ENCODE assay signal across 6 cellular contexts in genomic region chr12:58759745-58760144, GRCh38.
A peak's percentile ranks its signal among the peaks of the same experiment; 100 is the strongest.
DNase-seq lines count a peak whose midpoint lies in the region; ATAC-seq, FAIRE-seq and TF ChIP-seq lines count a peak whose summit lies in the region.
"Not testable (repeated sequence)": the region's sequence is repeated elsewhere in the genome, so short reads cannot be mapped to it uniquely, and the experiment has no call there.

No MANE protein-coding gene starts in this region.

- not testable (repeated sequence) for H3K36me3 ChIP-seq in IMR-90 (ENCODE audit: control insufficient read depth, insufficient read depth, low read length); HepG2 (replicated peaks in 1 of 2; ENCODE audit: control insufficient read depth in 1 of 2, insufficient read depth in 2 of 2, low read length in 2 of 2)

- not testable (repeated sequence) for H3K27me3 Mint-ChIP-seq in progenitor cell of endocrine pancreas

- not testable (repeated sequence) for ATAC-seq in IMR-90 (ENCODE audit: low read depth); HepG2

- not testable (repeated sequence) for H3K9me1 ChIP-seq in IMR-90 (ENCODE audit: insufficient read depth, low read length)

- H3K56ac ChIP-seq in IMR-90 (ENCODE audit: extremely low read depth, insufficient read depth, low read length) = not testable (repeated sequence)

- not testable (repeated sequence) for H3K4ac ChIP-seq in IMR-90 (ENCODE audit: low read depth, low read length)

- H3K4me3 Mint-ChIP-seq in progenitor cell of endocrine pancreas (ENCODE audit: low read depth) = not testable (repeated sequence)

- H2BK20ac ChIP-seq in IMR-90 (ENCODE audit: low read depth, low read length) = not testable (repeated sequence)

- not testable (repeated sequence) for H3K14ac ChIP-seq in IMR-90 (replicated peaks; ENCODE audit: low read depth, low read length)

- H3K18ac ChIP-seq in IMR-90 (ENCODE audit: low read depth, low read length) = not testable (repeated sequence)

- not testable (repeated sequence) for H3K9me3 ChIP-seq in IMR-90 (ENCODE audit: control insufficient read depth, insufficient read depth, low read length); HepG2 (ENCODE audit: low read length)

- intact Hi-C loops in IMR-90 (cut with micrococcal nuclease) = loop anchor here (5.0 to 10.0 kb wide), 5 partner anchors 158 to 415 kb away; no protein-coding TSS in a partner anchor
- intact Hi-C loops in HepG2 (cut with micrococcal nuclease; ENCODE audit: unreplicated experiment) = not testable (repeated sequence)

- H4K91ac ChIP-seq in IMR-90 (ENCODE audit: insufficient read depth, low read depth, low read length) = not testable (repeated sequence)

- H2BK5ac ChIP-seq in IMR-90 (ENCODE audit: low read depth, low read length, poor library complexity, severe bottlenecking) = not testable (repeated sequence)

- H2AK5ac ChIP-seq in IMR-90 (ENCODE audit: low read depth, low read length) = not testable (repeated sequence)

- TF ChIP-seq EP300 in HepG2 (IDR thresholded peaks at IDR 0.05; ENCODE audit: low read depth in 2 of 2, low read length in 2 of 2); HepG2 (CRISPR knock-in tag; IDR thresholded peaks at IDR 0.05; ENCODE audit: borderline replicate concordance): not testable (repeated sequence)

- not testable (repeated sequence) for FAIRE-seq in HepG2 (lab: Jason Lieb, UNC)

- no CpG with 5 or more reads among the region's 1 CpG for WGBS in IMR-90 (ENCODE audit: extremely low coverage in 2 of 2, insufficient read length in 1 of 2), 2 experiments
- 0% methylated on average over 1 of the region's 1 CpG for WGBS in HepG2 (ENCODE audit: low lambda C conversion rate)

- not testable (repeated sequence) for H3K27me3 ChIP-seq in IMR-90 (ENCODE audit: control insufficient read depth, insufficient read depth, low read length); HepG2 (ENCODE audit: control insufficient read depth in 1 of 2, insufficient read depth in 2 of 2, low read length in 2 of 2)

- not testable (repeated sequence) for H3K36me3 Mint-ChIP-seq in progenitor cell of endocrine pancreas (ENCODE audit: insufficient read depth)

- not testable (repeated sequence) for TF ChIP-seq POLR2A in IMR-90 (IDR thresholded peaks at IDR 0.05; ENCODE audit: low read depth, low read length); HepG2 (IDR thresholded peaks at IDR 0.05; ENCODE audit: insufficient read depth in 1 of 2, low read depth in 2 of 2, low read length in 2 of 2)

- H3K79me1 ChIP-seq in IMR-90 (ENCODE audit: low read depth in 1 of 2, low read length in 2 of 2) = not testable (repeated sequence)

- not testable (repeated sequence) for H2AFZ ChIP-seq in IMR-90 (replicated peaks; ENCODE audit: low read length, poor library complexity); HepG2 (ENCODE audit: low read length)

- H2BK120ac ChIP-seq in IMR-90 (ENCODE audit: low read depth, low read length) = peak overlapping the region; percentile 24; the same call in 1 of the 2 replicates

- H4K20me1 ChIP-seq in IMR-90 (ENCODE audit: insufficient read depth, low read length); HepG2 (ENCODE audit: insufficient read depth, low read length): not testable (repeated sequence)

- not testable (repeated sequence) for H2AK9ac ChIP-seq in IMR-90 (replicated peaks; ENCODE audit: low read depth, low read length, poor library complexity)

- H3K4me2 ChIP-seq in IMR-90 (ENCODE audit: low read depth, low read length); HepG2 (ENCODE audit: low read depth, low read length): not testable (repeated sequence)

- CTCF ChIA-PET in IMR-90 (lab: Yijun Ruan, JAX); HepG2 (lab: Yijun Ruan, JAX; ENCODE audit: low intra/inter-chr PET ratio, low total read pairs): not testable (repeated sequence)

- not testable (repeated sequence) for H3K23ac ChIP-seq in IMR-90 (ENCODE audit: low read depth, low read length)

- POLR2A ChIA-PET in IMR-90 (lab: Charles Lee; ENCODE audit: unreplicated experiment); HepG2 (lab: Yijun Ruan, JAX): not testable (repeated sequence)

- H3K27ac Mint-ChIP-seq in progenitor cell of endocrine pancreas = peak overlapping the region; percentile 39

- BruUV-seq in IMR-90 (replicated peaks; lab: Mats Ljungman, UMichigan); HepG2 (replicated peaks; lab: Mats Ljungman, UMichigan): not testable (repeated sequence)

- not testable (repeated sequence) for H3K27ac ChIP-seq in IMR-90 (ENCODE audit: insufficient read depth, low read length); HepG2 (ENCODE audit: extremely low read length, insufficient read depth, low read length)

- H3K4me1 ChIP-seq in IMR-90 (ENCODE audit: control insufficient read depth, insufficient read depth, low read length) = not testable (repeated sequence)
- peaks cover 54% of the 10 kb centered on the region for H3K4me1 ChIP-seq in HepG2 (ENCODE audit: insufficient read depth, low read length)

- not testable (repeated sequence) for H3K79me2 ChIP-seq in HepG2 (ENCODE audit: insufficient read depth, low read length)

- not testable (repeated sequence) for H2BK15ac ChIP-seq in IMR-90 (ENCODE audit: low read depth, low read length)

- dilution Hi-C loops in IMR-90 (cut with HindIII; ENCODE audit: low sequenced_read_pairs, unreplicated experiment) = not testable (repeated sequence)

- H3K4me1 Mint-ChIP-seq in progenitor cell of endocrine pancreas (ENCODE audit: low read depth) = peaks cover 47% of the 10 kb centered on the region

- H4K8ac ChIP-seq in IMR-90 (ENCODE audit: low read depth in 2 of 2, low read length in 2 of 2) = not testable (repeated sequence)

- in situ Hi-C loops in IMR-90 (cut with MboI; ENCODE audit: low sequenced_read_pairs) = loop anchor here (10.0 kb wide), 1 partner anchor 195 kb away; no protein-coding TSS in a partner anchor
- in situ Hi-C loops in HepG2 (cut with HindIII; ENCODE audit: extremely low pct_ligation_motif_present, low pct_unique_long_range_greater_than_20kb) = not testable (repeated sequence)

- H3K9ac ChIP-seq in IMR-90 (ENCODE audit: low read depth, low read length); HepG2 (ENCODE audit: insufficient read depth, low read depth, low read length): not testable (repeated sequence)

- not testable (repeated sequence) for H4K5ac ChIP-seq in IMR-90 (ENCODE audit: low read depth, low read length)

- not testable (repeated sequence) for DNase-seq in IMR-90; HepG2 (ENCODE audit: low spot score); progenitor cell of endocrine pancreas (ENCODE audit: low spot score, unreplicated experiment)
- peak; percentile 18 for DNase-seq in NCI-H146 treated with DMSO at 0.1 percent for 48 hours (lab: John Stamatoyannopoulos, UW; ENCODE audit: unreplicated experiment)
- peak; percentile 69 for DNase-seq in NCI-H69 (lab: John Stamatoyannopoulos, UW)
- peak; percentile 77 for DNase-seq in NCI-H748 treated with DMSO at 0.1 percent for 48 hours (lab: John Stamatoyannopoulos, UW)

- TF ChIP-seq RAD21 in IMR-90 (IDR thresholded peaks at IDR 0.05; ENCODE audit: low read length); HepG2 (CRISPR knock-in tag; IDR thresholded peaks at IDR 0.05): not testable (repeated sequence)

- H3K9me3 Mint-ChIP-seq in progenitor cell of endocrine pancreas (ENCODE audit: low read depth) = not testable (repeated sequence)

- not testable (repeated sequence) for TF ChIP-seq CTCF in IMR-90 (conservative IDR thresholded peaks at IDR 0.05; ENCODE audit: low read depth, low read length); HepG2 (CRISPR knock-in tag; IDR thresholded peaks at IDR 0.05); progenitor cell of endocrine pancreas (IDR thresholded peaks at IDR 0.05; ENCODE audit: unreplicated experiment)

- H3K4me3 ChIP-seq in IMR-90 (ENCODE audit: insufficient read depth, low read depth, low read length); HepG2 (replicated peaks in 1 of 3; ENCODE audit: insufficient read depth in 1 of 3, low read depth in 2 of 3, low read length in 3 of 3): not testable (repeated sequence)

TF ChIP-seq in HepG2, 621 proteins besides CTCF, POLR2A, EP300 and RAD21 (continues in another document):
- TF ChIP-seq SOX5 (CRISPR knock-in tag; IDR thresholded peaks at IDR 0.05; ENCODE audit: borderline replicate concordance) (peak; percentile 35; the same call in 1 of the 2 replicates), PAXIP1 (CRISPR knock-in tag; conservative IDR thresholded peaks at IDR 0.05) (0 out of 2 replicates have a peak, but pooled peaks have one; percentile 40), SOX6 (CRISPR knock-in tag; IDR thresholded peaks at IDR 0.05) (peak; percentile 42; the same call in 1 of the 2 replicates), TBX3 (IDR thresholded peaks at IDR 0.05; ENCODE audit: borderline replicate concordance) (peak; percentile 51; the same call in 1 of the 2 replicates), ZBTB20 (CRISPR knock-in tag; IDR thresholded peaks at IDR 0.05; ENCODE audit: borderline replicate concordance, low read depth) (peak; percentile 97; the same call in 1 of the 2 replicates)
- not testable (repeated sequence) for TF ChIP-seq SOX6 (IDR thresholded peaks at IDR 0.05)
